In genomic region chr16:53090271-53090590, GRCh38 we compare ENCODE assay signal across 1 cellular context.
A peak's percentile ranks its signal among the peaks of the same experiment; 100 is the strongest.
TF ChIP-seq lines count a peak whose summit lies in the region.

No MANE protein-coding gene starts in this region.

TF ChIP-seq in H1, 55 proteins besides CTCF, POLR2A, EP300 and RAD21:
- TF ChIP-seq MAX (IDR thresholded peaks at IDR 0.05) (peak; percentile 12; the same call in 1 of the 2 replicates), SAP30 (IDR thresholded peaks at IDR 0.05; ENCODE audit: insufficient read depth, insufficient replicate concordance, low read length) (no peak)
- TF ChIP-seq, protein P1, sequence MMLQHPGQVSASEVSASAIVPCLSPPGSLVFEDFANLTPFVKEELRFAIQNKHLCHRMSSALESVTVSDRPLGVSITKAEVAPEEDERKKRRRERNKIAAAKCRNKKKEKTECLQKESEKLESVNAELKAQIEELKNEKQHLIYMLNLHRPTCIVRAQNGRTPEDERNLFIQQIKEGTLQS (IDR thresholded peaks at IDR 0.05; ENCODE audit: insufficient read depth, low read depth, low read length) = no peak
